8 cellular contexts compared by ENCODE assay signal in the genomic region with DNA sequence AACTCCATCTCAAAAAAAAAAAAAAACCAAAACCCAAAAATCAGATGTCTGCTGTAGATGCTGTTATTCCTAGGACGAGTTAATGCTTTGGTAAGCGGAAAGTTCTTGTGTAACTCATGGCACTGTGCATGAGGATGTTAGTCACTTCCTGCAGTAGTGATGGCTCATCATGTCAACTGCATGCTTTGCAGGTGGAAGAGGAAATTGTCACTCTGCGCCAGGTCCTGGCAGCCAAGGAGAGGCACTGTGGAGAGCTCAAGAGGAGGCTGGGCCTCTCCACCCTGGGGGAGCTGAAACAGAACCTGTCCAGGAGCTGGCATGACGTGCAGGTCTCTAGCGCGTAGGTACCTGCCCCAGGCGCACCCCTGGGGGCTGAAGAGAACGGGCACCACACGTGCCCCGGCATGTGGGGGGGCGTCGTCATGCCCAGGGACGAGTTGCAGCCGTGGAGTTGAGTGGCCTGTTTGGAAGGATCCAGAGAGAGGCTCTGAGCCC. TPM values are rescaled to one million over a fixed set of nuclear protein-coding genes. Genes with fewer than 3 reads are reported as not detected.
DNase-seq lines count a peak whose midpoint lies in the region; ATAC-seq and TF ChIP-seq lines count a peak whose summit lies in the region.

No MANE protein-coding gene starts in this region.

- H3K27ac ChIP-seq in GM23248, result peak overlapping the region; percentile 66
- H3K27ac ChIP-seq in esophagus muscularis mucosa (replicated peaks in 1 of 4), result peak overlapping the region in 3 of 4 donors; percentile 65 to 74 (median 72)

- in situ Hi-C loops in GM23248 (cut with MboI), result no loop called here

- TF ChIP-seq CTCF in esophagus muscularis mucosa (IDR thresholded peaks at IDR 0.05), result no peak

- H3K27ac Mint-ChIP-seq in T-helper 2 cell treated with Interferon-gamma antibody and Interleukin-4, amounts not matched to agents 5 μg/mL and 100 μg/mL, for 36 hours, result peak overlapping the region; percentile 93

- H3K9me2 ChIP-seq in GM23248 (ENCODE audit: insufficient read depth), result no peaks in the 10 kb centered on the region

- peak overlapping the region; percentile 3 for H3K4me3 Mint-ChIP-seq in T-helper 2 cell treated with Interferon-gamma antibody and Interleukin-4, amounts not matched to agents 5 μg/mL and 100 μg/mL, for 36 hours

- no peak for TF ChIP-seq EP300 in esophagus muscularis mucosa (IDR thresholded peaks at IDR 0.05)

- peaks cover 13% of the 10 kb centered on the region for H3F3A ChIP-seq in GM23248 (ENCODE audit: insufficient read depth)

- peaks cover 2% of the 10 kb centered on the region; the same call in 1 of the 2 replicates for H4K20me1 ChIP-seq in GM23248 (ENCODE audit: insufficient read depth)

- H2AFZ ChIP-seq in GM23248, result no peak overlapping the region

- ATAC-seq in HG02588 (IDR thresholded peaks at IDR 0.05; ENCODE audit: unreplicated experiment), result no peak

- peaks cover 4% of the 10 kb centered on the region for H3K4me1 Mint-ChIP-seq in T-helper 2 cell treated with Interferon-gamma antibody and Interleukin-4, amounts not matched to agents 5 μg/mL and 100 μg/mL, for 36 hours (ENCODE audit: low read depth)

- peaks cover 38% of the 10 kb centered on the region for H3K36me3 Mint-ChIP-seq in T-helper 2 cell treated with Interferon-gamma antibody and Interleukin-4, amounts not matched to agents 5 μg/mL and 100 μg/mL, for 36 hours (ENCODE audit: low read depth)

- H3K4me2 ChIP-seq in GM23248 (ENCODE audit: unreplicated experiment), result peak overlapping the region; percentile 41

- peak overlapping the region; percentile 37; the same call in 1 of the 2 replicates for H3K9ac ChIP-seq in GM23248

- intact Hi-C loops in esophagus muscularis mucosa (cut with DNase I), result no loop called here

- H3K36me3 ChIP-seq in GM23248 (ENCODE audit: low read depth), result peaks cover 63% of the 10 kb centered on the region
- H3K36me3 ChIP-seq in esophagus muscularis mucosa, result peaks cover 79 to 100% (median 98%) of the 10 kb centered on the region in 4 donors

- no peaks in the 10 kb centered on the region for H3K27me3 Mint-ChIP-seq in T-helper 2 cell treated with Interferon-gamma antibody and Interleukin-4, amounts not matched to agents 5 μg/mL and 100 μg/mL, for 36 hours (ENCODE audit: low read depth)

- no peaks in the 10 kb centered on the region for H3K9me3 ChIP-seq in GM23248 (ENCODE audit: low read depth)
- no peaks in the 10 kb centered on the region for H3K9me3 ChIP-seq in esophagus muscularis mucosa

- H3K79me2 ChIP-seq in GM23248 (ENCODE audit: insufficient read depth), result peaks cover 96% of the 10 kb centered on the region

- 69 to 70% methylated on average over 14 of the region's 14 CpGs for WGBS in GM23248 (ENCODE audit: low coverage in 1 of 2, low lambda C conversion rate in 2 of 2, missing lambda C conversion rate in 2 of 2), 2 experiments
- 75% methylated on average over 14 of the region's 14 CpGs for WGBS in esophagus muscularis mucosa

- no peaks in the 10 kb centered on the region for H3K9me3 Mint-ChIP-seq in T-helper 2 cell treated with Interferon-gamma antibody and Interleukin-4, amounts not matched to agents 5 μg/mL and 100 μg/mL, for 36 hours

- H3K27me3 ChIP-seq in GM23248 (replicated peaks; ENCODE audit: insufficient read depth) (no peaks in the 10 kb centered on the region), esophagus muscularis mucosa (no peaks in the 10 kb centered on the region)

- TF ChIP-seq POLR2A in esophagus muscularis mucosa (IDR thresholded peaks at IDR 0.05; ENCODE audit: low read depth), result no peak

- H3K4me3 ChIP-seq in GM23248 (no peak overlapping the region), esophagus muscularis mucosa (no peak overlapping the region), skeletal muscle cell (ENCODE audit: low read depth, low read length) (no peak overlapping the region)

- peaks cover 11% of the 10 kb centered on the region for H3K4me1 ChIP-seq in GM23248 (ENCODE audit: insufficient read depth)
- H3K4me1 ChIP-seq in esophagus muscularis mucosa, result peaks cover 6 to 21% (median 7%) of the 10 kb centered on the region in 4 donors

- DNase-seq in GM23248 (peak; percentile 93), esophagus muscularis mucosa (ENCODE audit: extremely low spot score) (no peak), skeletal muscle cell (ENCODE audit: low read depth) (peak; percentile 40), NCI-H1092 (lab: John Stamatoyannopoulos, UW) (no peak), NCI-H146 treated with DMSO at 0.1 percent for 48 hours (lab: John Stamatoyannopoulos, UW; ENCODE audit: unreplicated experiment) (no peak), kidney glomerular epithelial cell (lab: John Stamatoyannopoulos, UW) (no peak)
- peak; percentile 56 for DNase-seq in T-helper 2 cell treated with Interferon-gamma antibody and Interleukin-4, amounts not matched to agents 5 μg/mL and 100 μg/mL, for 36 hours (ENCODE audit: low spot score)

RNA-seq across cellular contexts. Expression of gene TPD52L2, which starts 8.5 kb away (rescaled TPM):
- total RNA-seq in GM23248 (2014; rRNA removed; shearing (Covaris generic)), result 198 and 214 TPM in 2 replicates
- polyA plus RNA-seq in GM23248 (2016; fragmentation: Nextera tagmentation; extraction: Ambion mirVana), result 220 and 227 TPM in 2 replicates
- 100 to 1,000 TPM; 110 to 162 (median 134) TPM for total RNA-seq in esophagus muscularis mucosa

RNA-seq across cellular contexts. Expression of gene ABHD16B, which starts 12.2 kb away (rescaled TPM):
- not detected in 2 replicates for total RNA-seq in GM23248 (2014; rRNA removed; shearing (Covaris generic))
- polyA plus RNA-seq in GM23248 (2016; fragmentation: Nextera tagmentation; extraction: Ambion mirVana), result not detected in 2 replicates
- not detected for total RNA-seq in esophagus muscularis mucosa

RNA-seq across cellular contexts. Expression of gene DNAJC5, which starts 21.4 kb away (rescaled TPM):
- 68.0 and 70.9 TPM in 2 replicates for total RNA-seq in GM23248 (2014; rRNA removed; shearing (Covaris generic))
- polyA plus RNA-seq in GM23248 (2016; fragmentation: Nextera tagmentation; extraction: Ambion mirVana), result 22.4 and 24.9 TPM in 2 replicates
- total RNA-seq in esophagus muscularis mucosa, result 10 to 100 TPM; 39.5 to 64.9 (median 53.1) TPM

RNA-seq across cellular contexts. Expression of gene ZBTB46, which starts 42.5 kb away (rescaled TPM):
- total RNA-seq in GM23248 (2014; rRNA removed; shearing (Covaris generic)), result 1.9 and 3.9 TPM in 2 replicates
- polyA plus RNA-seq in GM23248 (2016; fragmentation: Nextera tagmentation; extraction: Ambion mirVana), result 0.33 and 0.38 TPM in 2 replicates
- 10 to 100 TPM in 3 of 4 donors, 1 to 10 TPM in 1; 9.6 to 22.8 (median 13.8) TPM for total RNA-seq in esophagus muscularis mucosa

Comparison
In these comparisons a context has a peak if more than half of its experiments do, and no peak if none do; other contexts are left out.
1. DNase-seq: peak in GM23248 (single experiment), T-helper 2 cell treated with Interferon-gamma antibody and Interleukin-4, amounts not matched to agents 5 μg/mL and 100 μg/mL, for 36 hours (single experiment) and skeletal muscle cell (single experiment); none in esophagus muscularis mucosa (single experiment), NCI-H1092 (single experiment), NCI-H146 treated with DMSO at 0.1 percent for 48 hours (single experiment) and kidney glomerular epithelial cell (single experiment).